In genomic region chr2:215269397-215270117, GRCh38 we compare ENCODE assay signal across 8 cellular contexts. TPM values are rescaled to one million over a fixed set of nuclear protein-coding genes. Genes with fewer than 3 reads are reported as not detected.
DNase-seq lines count a peak whose midpoint lies in the region; ATAC-seq and TF ChIP-seq lines count a peak whose summit lies in the region.

No MANE protein-coding gene starts in this region.

- no peak overlapping the region for H3K27ac Mint-ChIP-seq in WTC11

- peaks cover 6% of the 10 kb centered on the region for H3K9me3 Mint-ChIP-seq in WTC11

- no peaks in the 10 kb centered on the region for H3K27me3 Mint-ChIP-seq in WTC11 (ENCODE audit: low read depth)

- no peaks in the 10 kb centered on the region for H3K36me3 ChIP-seq in DOHH2 (ENCODE audit: control insufficient read depth, low read length)
- no peaks in the 10 kb centered on the region for H3K36me3 ChIP-seq in lower lobe of right lung

- POLR2A ChIA-PET in WTC11 (lab: Charles Lee): interaction anchor here (0.6 kb wide), 1 partner anchor 19 kb away, joined by 6 read pairs; no protein-coding TSS in a partner anchor

- intact Hi-C loops in lower lobe of right lung (cut with DNase I): no loop called here

- no peaks in the 10 kb centered on the region for H3K9me3 ChIP-seq in DOHH2 (ENCODE audit: control insufficient read depth, insufficient read depth, low read length)
- no peaks in the 10 kb centered on the region for H3K9me3 ChIP-seq in lower lobe of right lung

- H3K4me3 ChIP-seq in DOHH2 (ENCODE audit: low read length): no peak overlapping the region
- H3K4me3 ChIP-seq in lower lobe of right lung: no peak overlapping the region

- H3K9me2 ChIP-seq in DOHH2 (replicated peaks; ENCODE audit: control insufficient read depth, low read length): no peaks in the 10 kb centered on the region

- TF ChIP-seq CTCF in DOHH2 (IDR thresholded peaks at IDR 0.05; ENCODE audit: low read depth, low read length, poor library complexity, severe bottlenecking) (peak; percentile 78), WTC11 (IDR thresholded peaks at IDR 0.05) (peak; percentile 67), lower lobe of right lung (IDR thresholded peaks at IDR 0.05) (peak; percentile 79)

- H3K4me1 Mint-ChIP-seq in WTC11: peaks cover 13% of the 10 kb centered on the region

- H3K36me3 Mint-ChIP-seq in WTC11: no peaks in the 10 kb centered on the region

- H3K79me2 ChIP-seq in DOHH2 (ENCODE audit: control insufficient read depth, low read length): no peaks in the 10 kb centered on the region

- H3K4me1 ChIP-seq in DOHH2 (ENCODE audit: control insufficient read depth, low read length) (no peaks in the 10 kb centered on the region), lower lobe of right lung (no peaks in the 10 kb centered on the region)

- peak; percentile 64 for ATAC-seq in HG02642 (IDR thresholded peaks at IDR 0.05; ENCODE audit: poor library complexity, unreplicated experiment)
- peak; percentile 56 for ATAC-seq in WTC11
- peak; percentile 81 to 86 for ATAC-seq in lower lobe of right lung
- no peak for ATAC-seq in HG02571 (IDR thresholded peaks at IDR 0.05; ENCODE audit: unreplicated experiment)

- no peak overlapping the region for H3K4me2 ChIP-seq in DOHH2 (ENCODE audit: low read length)

- peak; percentile 79 for DNase-seq in NCI-H2171 treated with DMSO at 0.1 percent for 48 hours (lab: John Stamatoyannopoulos, UW)
- peak; percentile 54 for DNase-seq in WTC11 (ENCODE audit: low spot score)
- DNase-seq in dedifferentiated amniotic fluid mesenchymal stem cell (ENCODE audit: extremely low spot score): peak; percentile 90
- no peak for DNase-seq in lower lobe of right lung
- peak; percentile 34 for DNase-seq in stimulated activated CD8-positive, alpha-beta memory T cell treated with anti-CD3 and anti-CD28 coated beads, Interleukin-12 subunit alpha, Interleukin-12 subunit beta, amount 100 ng/mL, for 1 hour (ENCODE audit: low read depth)

- H3K27ac ChIP-seq in DOHH2 (ENCODE audit: low read depth, low read length): no peak overlapping the region
- no peak overlapping the region for H3K27ac ChIP-seq in lower lobe of right lung

- H4K20me1 ChIP-seq in DOHH2 (ENCODE audit: control insufficient read depth, insufficient read depth, low read depth, low read length): no peaks in the 10 kb centered on the region

- CTCF ChIA-PET in WTC11 (lab: Charles Lee): interaction anchor here (0.6 to 0.7 kb wide), 4 partner anchors 24 to 660 kb away, joined by 3 to 4 read pairs (median 3); no protein-coding TSS in a partner anchor

- H3K4me3 Mint-ChIP-seq in WTC11: no peak overlapping the region

- H3K27me3 ChIP-seq in DOHH2 (ENCODE audit: control insufficient read depth, low read length): no peaks in the 10 kb centered on the region
- H3K27me3 ChIP-seq in lower lobe of right lung (ENCODE audit: low read depth): no peaks in the 10 kb centered on the region

- H3F3A ChIP-seq in DOHH2 (ENCODE audit: control insufficient read depth, insufficient read depth): no peaks in the 10 kb centered on the region

TF ChIP-seq in WTC11, 78 proteins besides CTCF, POLR2A, EP300 and RAD21:
- TF ChIP-seq ZNF138 (CRISPR knock-in tag; conservative IDR thresholded peaks at IDR 0.05): no peak
- no peak for TF ChIP-seq E2F4 (CRISPR knock-in tag; IDR thresholded peaks at IDR 0.05; ENCODE audit: borderline replicate concordance, low read depth)
- no peak for TF ChIP-seq EMX1 (CRISPR knock-in tag; IDR thresholded peaks at IDR 0.05)
- TF ChIP-seq HMGA2 (CRISPR knock-in tag; IDR thresholded peaks at IDR 0.05): no peak
- TF ChIP-seq ZNF396 (CRISPR knock-in tag; IDR thresholded peaks at IDR 0.05; ENCODE audit: borderline replicate concordance): no peak
- TF ChIP-seq SMAD4 (CRISPR knock-in tag; IDR thresholded peaks at IDR 0.05): no peak
- no peak for TF ChIP-seq SOX15 (CRISPR knock-in tag; IDR thresholded peaks at IDR 0.05)
- TF ChIP-seq ZSCAN18 (CRISPR knock-in tag; IDR thresholded peaks at IDR 0.05): no peak
- no peak for TF ChIP-seq MYBL2 (CRISPR knock-in tag; IDR thresholded peaks at IDR 0.05)
- TF ChIP-seq NFE2L1 (CRISPR knock-in tag; IDR thresholded peaks at IDR 0.05): no peak
- TF ChIP-seq SP1 (CRISPR knock-in tag; conservative IDR thresholded peaks at IDR 0.05): no peak
- TF ChIP-seq IRF1 (CRISPR knock-in tag; IDR thresholded peaks at IDR 0.05): no peak
- TF ChIP-seq ZNF512 (CRISPR knock-in tag; IDR thresholded peaks at IDR 0.05; ENCODE audit: borderline replicate concordance): no peak
- TF ChIP-seq USF1 (CRISPR knock-in tag; IDR thresholded peaks at IDR 0.05): no peak

RNA-seq across cellular contexts. Expression of gene ATIC, which starts 42.3 kb away (rescaled TPM):
- total RNA-seq in WTC11 (2021) (285 to 309 TPM (median 290 TPM) in 3 replicates), lower lobe of right lung (65.5 TPM)
